2 cellular contexts compared by ENCODE assay signal in the genomic region with DNA sequence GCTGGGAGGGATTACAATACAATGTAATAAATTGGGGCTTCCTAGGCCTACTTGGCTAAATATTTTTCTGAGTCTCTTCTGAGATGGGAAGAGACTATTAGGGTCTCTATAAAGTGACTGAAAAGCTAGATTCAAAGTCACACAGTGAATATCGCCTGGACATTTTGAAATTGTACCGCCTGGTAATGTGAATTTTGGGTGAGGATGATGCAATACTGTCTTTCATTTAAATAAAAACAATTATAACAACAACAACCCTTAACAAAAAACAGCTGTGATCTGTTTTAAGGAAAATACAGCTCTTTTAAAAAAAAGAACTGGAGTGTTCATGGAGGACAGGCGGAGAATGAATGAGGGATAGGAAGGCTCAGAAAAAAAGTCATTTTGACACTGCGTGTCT.
A peak's percentile ranks its signal among the peaks of the same experiment; 100 is the strongest.
TF ChIP-seq lines count a peak whose summit lies in the region.

No MANE protein-coding gene starts in this region.

TF ChIP-seq in A549, 52 proteins besides CTCF, POLR2A, EP300 and RAD21:
- TF ChIP-seq CEBPB (IDR thresholded peaks at IDR 0.05) (0 out of 4 replicates have a peak, but pooled peaks of 1 of the 2 experiments have one; percentile 33), RCOR1 (IDR thresholded peaks at IDR 0.05; ENCODE audit: low read depth, low read length) (no peak)

TF ChIP-seq in IMR-90, 13 proteins besides CTCF, POLR2A, EP300 and RAD21:
- peak; percentile 60 for TF ChIP-seq CEBPB (IDR thresholded peaks at IDR 0.05; ENCODE audit: low read depth, low read length)
- TF ChIP-seq, protein P1, sequence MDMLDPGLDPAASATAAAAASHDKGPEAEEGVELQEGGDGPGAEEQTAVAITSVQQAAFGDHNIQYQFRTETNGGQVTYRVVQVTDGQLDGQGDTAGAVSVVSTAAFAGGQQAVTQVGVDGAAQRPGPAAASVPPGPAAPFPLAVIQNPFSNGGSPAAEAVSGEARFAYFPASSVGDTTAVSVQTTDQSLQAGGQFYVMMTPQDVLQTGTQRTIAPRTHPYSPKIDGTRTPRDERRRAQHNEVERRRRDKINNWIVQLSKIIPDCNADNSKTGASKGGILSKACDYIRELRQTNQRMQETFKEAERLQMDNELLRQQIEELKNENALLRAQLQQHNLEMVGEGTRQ (IDR thresholded peaks at IDR 0.05; ENCODE audit: low read depth, low read length): no peak
- TF ChIP-seq MAFK (IDR thresholded peaks at IDR 0.05; ENCODE audit: low read depth, low read length): no peak
- TF ChIP-seq, protein P2, sequence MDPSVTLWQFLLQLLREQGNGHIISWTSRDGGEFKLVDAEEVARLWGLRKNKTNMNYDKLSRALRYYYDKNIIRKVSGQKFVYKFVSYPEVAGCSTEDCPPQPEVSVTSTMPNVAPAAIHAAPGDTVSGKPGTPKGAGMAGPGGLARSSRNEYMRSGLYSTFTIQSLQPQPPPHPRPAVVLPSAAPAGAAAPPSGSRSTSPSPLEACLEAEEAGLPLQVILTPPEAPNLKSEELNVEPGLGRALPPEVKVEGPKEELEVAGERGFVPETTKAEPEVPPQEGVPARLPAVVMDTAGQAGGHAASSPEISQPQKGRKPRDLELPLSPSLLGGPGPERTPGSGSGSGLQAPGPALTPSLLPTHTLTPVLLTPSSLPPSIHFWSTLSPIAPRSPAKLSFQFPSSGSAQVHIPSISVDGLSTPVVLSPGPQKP (IDR thresholded peaks at IDR 0.05; ENCODE audit: borderline replicate concordance, low read depth, low read length): no peak
- TF ChIP-seq RFX5 (IDR thresholded peaks at IDR 0.05; ENCODE audit: low read depth, low read length): no peak
TF ChIP-seq in IMR-90: peak in this region for 1.
